In genomic region chr7:57327081-57327480, GRCh38 we compare ENCODE assay signal across 27 cellular contexts.
"Had no signal": no experiment of that assay in that cellular context is flagged by ENCODE, and none has a peak within 500 bp of the region (broad histone marks: within the 10 kb centered on the region; RNA-seq: fewer than 3 reads in every experiment).

No MANE protein-coding gene starts in this region.

- H3K4me3 Mint-ChIP-seq: stimulated activated effector memory CD8-positive, alpha-beta T cell treated with anti-CD3 and anti-CD28 coated beads, Interleukin-12 subunit alpha, Interleukin-12 subunit beta, amount 100 ng/mL, for 72 hours; stimulated activated memory B cell treated with anti-CD40 and anti-IgM and Interleukin-4, amounts not matched to agents 10 μg/mL and 1 μg/mL and 100 μg/mL, for 72 hours; stimulated activated naive B cell treated with anti-CD40 and anti-IgM and Interleukin-4, amounts not matched to agents 10 μg/mL and 1 μg/mL and 100 μg/mL, for 72 hours; stimulated activated naive CD8-positive, alpha-beta T cell treated with anti-CD3 and anti-CD28 coated beads, Interleukin-15, amount 100 ng/mL, for 72 hours; stimulated activated naive CD8-positive, alpha-beta T cell treated with anti-CD3 and anti-CD28 coated beads, Interleukin-15, Interleukin-2, amounts not matched to agents 100 ng/mL and 50 ng/mL, for 24 hours; type B pancreatic cell had no signal

- H3K27me3 ChIP-seq: stomach, suprapubic skin, testis, thyroid gland, tibial artery, tibial nerve, transverse colon, upper lobe of left lung, uterus, vagina had no signal

- H3K9me3 ChIP-seq: testis, thoracic aorta, thyroid gland, uterus had no signal

- H3K4me1 ChIP-seq: stomach, suprapubic skin, testis, thyroid gland, tibial artery, tibial nerve, transverse colon, upper lobe of left lung, uterus, vagina had no signal

- H3K36me3 ChIP-seq: stomach, suprapubic skin, thoracic aorta, thyroid gland, tibial artery, tibial nerve, transverse colon, upper lobe of left lung, uterus, vagina had no signal

- H3K4me1 Mint-ChIP-seq: stimulated activated effector memory CD8-positive, alpha-beta T cell treated with anti-CD3 and anti-CD28 coated beads, Interleukin-12 subunit alpha, Interleukin-12 subunit beta, amount 100 ng/mL, for 72 hours; stimulated activated memory B cell treated with anti-CD40 and anti-IgM and Interleukin-4, amounts not matched to agents 10 μg/mL and 1 μg/mL and 100 μg/mL, for 72 hours; stimulated activated naive B cell treated with anti-CD40 and anti-IgM and Interleukin-4, amounts not matched to agents 10 μg/mL and 1 μg/mL and 100 μg/mL, for 72 hours; stimulated activated naive CD8-positive, alpha-beta T cell treated with anti-CD3 and anti-CD28 coated beads, Interleukin-15, amount 100 ng/mL, for 72 hours had no signal

- DNase-seq: stimulated activated CD4-positive, alpha-beta T cell treated with anti-CD3 and anti-CD28 coated beads, Interleukin-2, amount 100 ng/mL, for 48 hours; stimulated activated CD4-positive, alpha-beta T cell treated with anti-CD3 and anti-CD28 coated beads, Interleukin-4, amount 100 ng/mL, for 1 hour; stimulated activated CD4-positive, alpha-beta T cell treated with anti-CD3 and anti-CD28 coated beads, Interleukin-4, amount 100 ng/mL, for 24 hours; stimulated activated CD4-positive, alpha-beta T cell treated with anti-CD3 and anti-CD28 coated beads, Interleukin-4, amount 100 ng/mL, for 4 hours; stimulated activated CD8-positive, alpha-beta memory T cell treated with anti-CD3 and anti-CD28 coated beads, Interleukin-4, amount 100 ng/mL, for 48 hours; stimulated activated naive B cell treated with anti-CD40 and anti-IgM and Interleukin-4, amounts not matched to agents 10 μg/mL and 1 μg/mL and 100 μg/mL, for 72 hours; stimulated activated naive CD4-positive, alpha-beta T cell; stimulated activated naive CD4-positive, alpha-beta T cell treated with Interleukin-2 at 50 U/mL for 16 hours; stimulated activated naive CD8-positive, alpha-beta T cell treated with anti-CD3 and anti-CD28 coated beads, Interleukin-15, amount 100 ng/mL, for 72 hours; stimulated activated naive CD8-positive, alpha-beta T cell treated with anti-CD3 and anti-CD28 coated beads, Interleukin-15, Interleukin-2, amounts not matched to agents 100 U/mL and 50 U/mL, for 24 hours; stomach; substantia nigra; testis; thyroid gland; tibial artery; transverse colon; trophoblast cell; upper lobe of left lung; uterus had no signal

- H3K27me3 Mint-ChIP-seq: stimulated activated memory B cell treated with anti-CD40 and anti-IgM and Interleukin-4, amounts not matched to agents 10 μg/mL and 1 μg/mL and 100 μg/mL, for 72 hours; stimulated activated naive B cell treated with anti-CD40 and anti-IgM and Interleukin-4, amounts not matched to agents 10 μg/mL and 1 μg/mL and 100 μg/mL, for 72 hours; stimulated activated naive CD8-positive, alpha-beta T cell treated with anti-CD3 and anti-CD28 coated beads, Interleukin-15, amount 100 ng/mL, for 72 hours; stimulated activated naive CD8-positive, alpha-beta T cell treated with anti-CD3 and anti-CD28 coated beads, Interleukin-15, Interleukin-2, amounts not matched to agents 100 ng/mL and 50 ng/mL, for 24 hours; type B pancreatic cell had no signal

- ATAC-seq: stimulated activated effector memory CD8-positive, alpha-beta T cell treated with anti-CD3 and anti-CD28 coated beads, Interleukin-12 subunit alpha, Interleukin-12 subunit beta, amount 100 ng/mL, for 72 hours; stimulated activated memory B cell treated with anti-CD40 and anti-IgM and Interleukin-4, amounts not matched to agents 10 μg/mL and 1 μg/mL and 100 μg/mL, for 72 hours; stimulated activated naive B cell treated with anti-CD40 and anti-IgM and Interleukin-4, amounts not matched to agents 10 μg/mL and 1 μg/mL and 100 μg/mL, for 72 hours; stimulated activated naive CD8-positive, alpha-beta T cell treated with anti-CD3 and anti-CD28 coated beads, Interleukin-15, amount 100 ng/mL, for 72 hours; stimulated activated naive CD8-positive, alpha-beta T cell treated with anti-CD3 and anti-CD28 coated beads, Interleukin-15, Interleukin-2, amounts not matched to agents 100 U/mL and 50 U/mL, for 24 hours had no signal

- H3K36me3 Mint-ChIP-seq: stimulated activated effector memory CD8-positive, alpha-beta T cell treated with anti-CD3 and anti-CD28 coated beads, Interleukin-12 subunit alpha, Interleukin-12 subunit beta, amount 100 ng/mL, for 72 hours; stimulated activated memory B cell treated with anti-CD40 and anti-IgM and Interleukin-4, amounts not matched to agents 10 μg/mL and 1 μg/mL and 100 μg/mL, for 72 hours; type B pancreatic cell had no signal

- H3K27ac Mint-ChIP-seq: stimulated activated effector memory CD8-positive, alpha-beta T cell treated with anti-CD3 and anti-CD28 coated beads, Interleukin-12 subunit alpha, Interleukin-12 subunit beta, amount 100 ng/mL, for 72 hours; stimulated activated memory B cell treated with anti-CD40 and anti-IgM and Interleukin-4, amounts not matched to agents 10 μg/mL and 1 μg/mL and 100 μg/mL, for 72 hours; stimulated activated naive B cell treated with anti-CD40 and anti-IgM and Interleukin-4, amounts not matched to agents 10 μg/mL and 1 μg/mL and 100 μg/mL, for 72 hours; stimulated activated naive CD8-positive, alpha-beta T cell treated with anti-CD3 and anti-CD28 coated beads, Interleukin-15, amount 100 ng/mL, for 72 hours; stimulated activated naive CD8-positive, alpha-beta T cell treated with anti-CD3 and anti-CD28 coated beads, Interleukin-15, Interleukin-2, amounts not matched to agents 100 ng/mL and 50 ng/mL, for 24 hours; type B pancreatic cell had no signal

- H3K4me3 ChIP-seq: stomach, suprapubic skin, testis, thoracic aorta, thyroid gland, tibial artery, tibial nerve, transverse colon, upper lobe of left lung, uterus, vagina had no signal

- H3K27ac ChIP-seq: stomach, suprapubic skin, testis, thoracic aorta, thyroid gland, tibial artery, tibial nerve, transverse colon, upper lobe of left lung, uterus, vagina had no signal
